Comparison of ENCODE assay signal across 25 cellular contexts in the genomic region with DNA sequence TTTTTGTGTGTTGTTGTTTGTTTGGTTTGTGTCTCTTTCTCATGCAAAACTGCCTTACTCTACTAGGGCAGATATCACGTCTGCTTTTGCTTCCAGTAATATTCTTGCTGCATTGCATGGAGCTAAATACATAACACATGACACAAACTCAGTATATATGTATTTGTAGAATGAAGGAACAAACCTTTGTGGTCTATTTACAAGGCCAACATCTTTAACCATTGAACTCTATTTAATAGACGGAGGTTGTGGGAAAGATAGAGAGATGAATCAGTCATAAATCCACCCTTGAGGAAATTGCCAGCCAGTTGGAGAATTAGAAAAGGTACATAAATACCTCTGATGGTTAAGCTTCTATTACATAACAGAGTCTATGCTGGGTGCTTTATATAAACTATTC. TPM values are rescaled to one million over a fixed set of nuclear protein-coding genes. Genes with fewer than 3 reads are reported as not detected.
"Had no signal": no experiment of that assay in that cellular context is flagged by ENCODE, and none has a peak within 500 bp of the region (broad histone marks: within the 10 kb centered on the region; RNA-seq: fewer than 3 reads in every experiment).

No MANE protein-coding gene starts in this region.

- H3K4me1 ChIP-seq: left ventricle myocardium inferior, right atrium auricular region, right lobe of liver, stomach, testis, thyroid gland, transverse colon, vagina had no signal

- H3K27ac ChIP-seq: left ventricle myocardium inferior, ovary, right atrium auricular region, right lobe of liver, stomach, testis, thyroid gland, transverse colon, vagina had no signal

- DNase-seq: left ventricle myocardium inferior; midbrain; mucosa of descending colon; naive thymus-derived CD4-positive, alpha-beta T cell; ovary; right lobe of liver; stimulated activated CD4-positive, alpha-beta T cell treated with anti-CD3 and anti-CD28 coated beads, Interleukin-12 subunit alpha, Interleukin-12 subunit beta, amount 100 ng/mL, for 4 hours; stimulated activated CD4-positive, alpha-beta T cell treated with anti-CD3 and anti-CD28 coated beads, Interleukin-15, amount 100 ng/mL, for 24 hours; stimulated activated CD4-positive, alpha-beta T cell treated with anti-CD3 and anti-CD28 coated beads, Interleukin-2, amount 100 ng/mL, for 24 hours; stimulated activated CD4-positive, alpha-beta T cell treated with anti-CD3 and anti-CD28 coated beads, Interleukin-4, amount 100 ng/mL, for 1 hour; stimulated activated naive B cell treated with anti-CD40 and anti-IgM and Interleukin-4, amounts not matched to agents 10 μg/mL and 1 μg/mL and 100 μg/mL, for 72 hours; stimulated activated naive CD8-positive, alpha-beta T cell treated with anti-CD3 and anti-CD28 coated beads, Interleukin-15, Interleukin-2, amounts not matched to agents 100 U/mL and 50 U/mL, for 24 hours; stomach; testis; thyroid gland; transverse colon; upper lobe of left lung had no signal

- H3K36me3 Mint-ChIP-seq: memory B cell; stimulated activated naive B cell treated with anti-CD40 and anti-IgM and Interleukin-4, amounts not matched to agents 10 μg/mL and 1 μg/mL and 100 μg/mL, for 72 hours had no signal

- H3K9me3 ChIP-seq: left ventricle myocardium inferior, mucosa of descending colon, ovary, right atrium auricular region, right lobe of liver, stomach, testis, thyroid gland, transverse colon, upper lobe of left lung, vagina had no signal

- H3K27me3 Mint-ChIP-seq: natural killer cell treated with Interleukin-12 subunit alpha and Interleukin-12 subunit beta and Interleukin-15 and Interleukin-18, amount 100 ng/mL, for 72 hours; progenitor cell of endocrine pancreas; stimulated activated naive B cell treated with anti-CD40 and anti-IgM and Interleukin-4, amounts not matched to agents 10 μg/mL and 1 μg/mL and 100 μg/mL, for 72 hours had no signal

- H3K4me3 Mint-ChIP-seq: memory B cell; naive thymus-derived CD4-positive, alpha-beta T cell; natural killer cell treated with Interleukin-12 subunit alpha and Interleukin-12 subunit beta and Interleukin-15 and Interleukin-18, amount 100 ng/mL, for 72 hours; stimulated activated naive B cell treated with anti-CD40 and anti-IgM and Interleukin-4, amounts not matched to agents 10 μg/mL and 1 μg/mL and 100 μg/mL, for 72 hours had no signal

- H3K27ac Mint-ChIP-seq: memory B cell; naive thymus-derived CD4-positive, alpha-beta T cell; progenitor cell of endocrine pancreas; stimulated activated naive B cell treated with anti-CD40 and anti-IgM and Interleukin-4, amounts not matched to agents 10 μg/mL and 1 μg/mL and 100 μg/mL, for 72 hours had no signal

- H3K9me3 Mint-ChIP-seq: memory B cell; natural killer cell treated with Interleukin-12 subunit alpha and Interleukin-12 subunit beta and Interleukin-15 and Interleukin-18, amount 100 ng/mL, for 72 hours; stimulated activated naive B cell treated with anti-CD40 and anti-IgM and Interleukin-4, amounts not matched to agents 10 μg/mL and 1 μg/mL and 100 μg/mL, for 72 hours had no signal

- H3K4me3 ChIP-seq: left ventricle myocardium inferior, lung, mucosa of descending colon, ovary, right atrium auricular region, right lobe of liver, stomach, testis, thyroid gland, transverse colon, upper lobe of left lung, vagina had no signal

- ATAC-seq: mucosa of descending colon; naive thymus-derived CD4-positive, alpha-beta T cell; natural killer cell treated with Interleukin-12 subunit alpha and Interleukin-12 subunit beta and Interleukin-15 and Interleukin-18, amount 100 ng/mL, for 72 hours; right lobe of liver; stimulated activated naive B cell treated with anti-CD40 and anti-IgM and Interleukin-4, amounts not matched to agents 10 μg/mL and 1 μg/mL and 100 μg/mL, for 72 hours; stimulated activated naive CD8-positive, alpha-beta T cell treated with anti-CD3 and anti-CD28 coated beads, Interleukin-15, Interleukin-2, amounts not matched to agents 100 U/mL and 50 U/mL, for 24 hours had no signal

- H3K36me3 ChIP-seq: left ventricle myocardium inferior, ovary, right atrium auricular region, right lobe of liver, stomach, thyroid gland, transverse colon, upper lobe of left lung, vagina had no signal

- H3K4me1 Mint-ChIP-seq: memory B cell; stimulated activated naive B cell treated with anti-CD40 and anti-IgM and Interleukin-4, amounts not matched to agents 10 μg/mL and 1 μg/mL and 100 μg/mL, for 72 hours had no signal

- H3K27me3 ChIP-seq: ovary, right atrium auricular region, right lobe of liver, stomach, testis, thyroid gland, transverse colon, upper lobe of left lung, vagina had no signal

RNA-seq across cellular contexts. Expression of a gene that starts 26.0 kb away (rescaled TPM):
- total RNA-seq: myocyte, progenitor cell of endocrine pancreas had no signal
- polyA plus RNA-seq: naive thymus-derived CD4-positive, alpha-beta T cell; neural cell had no signal
